Comparison of ENCODE assay signal across 21 cellular contexts in the genomic region with DNA sequence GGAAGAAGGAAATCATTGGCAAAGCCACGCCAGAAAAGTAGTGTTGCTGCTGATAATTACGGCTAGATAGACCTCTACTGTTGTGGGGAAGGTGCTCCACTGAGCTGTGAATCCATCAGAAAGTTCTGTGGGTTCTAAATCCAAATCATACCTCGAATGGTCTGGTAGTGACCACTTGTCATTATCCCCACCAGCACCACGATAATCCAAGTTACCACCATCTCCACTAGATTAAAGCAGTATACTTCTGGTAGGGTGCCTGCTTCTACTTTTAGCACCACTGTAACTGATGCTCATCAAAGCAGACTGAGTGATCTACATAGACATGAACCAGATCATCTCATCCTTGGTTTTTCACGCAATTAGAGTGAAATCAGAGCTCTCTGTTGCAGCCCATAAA.
"Had no signal": no experiment of that assay in that cellular context is flagged by ENCODE, and none has a peak within 500 bp of the region (broad histone marks: within the 10 kb centered on the region; RNA-seq: fewer than 3 reads in every experiment).

No MANE protein-coding gene starts in this region.

- H3K4me1 Mint-ChIP-seq: activated CD8-positive, alpha-beta memory T cell treated with anti-CD3 and anti-CD28 coated beads, Interleukin-2, amount 10 ng/mL, durations not matched to agents 7 days and 5 days; activated naive CD4-positive, alpha-beta T cell treated with anti-CD3 and anti-CD28 coated beads, Interleukin-2, amount 50 U/mL, for 24 hours; stimulated activated memory B cell treated with anti-CD40 and anti-IgM and Interleukin-4, amounts not matched to agents 10 μg/mL and 1 μg/mL and 100 μg/mL, for 72 hours had no signal

- H3K27ac Mint-ChIP-seq: activated CD4-positive, alpha-beta memory T cell treated with anti-CD3 and anti-CD28 coated beads for 36 hours; activated CD8-positive, alpha-beta memory T cell treated with anti-CD3 and anti-CD28 coated beads, Interleukin-2, amount 10 ng/mL, durations not matched to agents 7 days and 5 days; activated naive CD4-positive, alpha-beta T cell treated with anti-CD3 and anti-CD28 coated beads, Interleukin-2, amount 50 U/mL, for 24 hours; natural killer cell; stimulated activated memory B cell treated with anti-CD40 and anti-IgM and Interleukin-4, amounts not matched to agents 10 μg/mL and 1 μg/mL and 100 μg/mL, for 72 hours had no signal

- ATAC-seq: activated CD8-positive, alpha-beta memory T cell treated with anti-CD3 and anti-CD28 coated beads, Interleukin-2, amount 10 ng/mL, durations not matched to agents 7 days and 5 days; activated T-cell treated with anti-CD3 and anti-CD28 coated beads, Interleukin-2, amount 50 U/mL, for 4 hours; left colon; mucosa of descending colon; natural killer cell; stimulated activated memory B cell treated with anti-CD40 and anti-IgM and Interleukin-4, amounts not matched to agents 10 μg/mL and 1 μg/mL and 100 μg/mL, for 72 hours had no signal

- H3K36me3 ChIP-seq: adrenal gland, heart left ventricle, upper lobe of left lung had no signal

- H3K4me1 ChIP-seq: adrenal gland had no signal

- H3K4me3 Mint-ChIP-seq: activated CD4-positive, alpha-beta memory T cell treated with anti-CD3 and anti-CD28 coated beads for 36 hours; activated CD8-positive, alpha-beta memory T cell treated with anti-CD3 and anti-CD28 coated beads, Interleukin-2, amount 10 ng/mL, durations not matched to agents 7 days and 5 days; activated naive CD4-positive, alpha-beta T cell treated with anti-CD3 and anti-CD28 coated beads, Interleukin-2, amount 50 U/mL, for 24 hours; activated T-cell treated with anti-CD3 and anti-CD28 coated beads, Interleukin-2, amount 50 U/mL, for 4 hours; natural killer cell; stimulated activated memory B cell treated with anti-CD40 and anti-IgM and Interleukin-4, amounts not matched to agents 10 μg/mL and 1 μg/mL and 100 μg/mL, for 72 hours had no signal

- H3K27me3 ChIP-seq: adrenal gland, heart left ventricle, upper lobe of left lung had no signal

- H3K36me3 Mint-ChIP-seq: activated CD4-positive, alpha-beta memory T cell treated with anti-CD3 and anti-CD28 coated beads for 36 hours; activated CD8-positive, alpha-beta memory T cell treated with anti-CD3 and anti-CD28 coated beads, Interleukin-2, amount 10 ng/mL, durations not matched to agents 7 days and 5 days; activated naive CD4-positive, alpha-beta T cell treated with anti-CD3 and anti-CD28 coated beads, Interleukin-2, amount 50 U/mL, for 24 hours; natural killer cell; stimulated activated memory B cell treated with anti-CD40 and anti-IgM and Interleukin-4, amounts not matched to agents 10 μg/mL and 1 μg/mL and 100 μg/mL, for 72 hours had no signal

- H3K9me3 Mint-ChIP-seq: activated CD4-positive, alpha-beta memory T cell treated with anti-CD3 and anti-CD28 coated beads for 36 hours; activated naive CD4-positive, alpha-beta T cell treated with anti-CD3 and anti-CD28 coated beads, Interleukin-2, amount 50 U/mL, for 24 hours; activated T-cell treated with anti-CD3 and anti-CD28 coated beads, Interleukin-2, amount 50 U/mL, for 4 hours; natural killer cell; stimulated activated memory B cell treated with anti-CD40 and anti-IgM and Interleukin-4, amounts not matched to agents 10 μg/mL and 1 μg/mL and 100 μg/mL, for 72 hours had no signal

- H3K9me3 ChIP-seq: adrenal gland, heart left ventricle, mucosa of descending colon, upper lobe of left lung had no signal

- DNase-seq: activated CD4-positive, alpha-beta memory T cell treated with anti-CD3 and anti-CD28 coated beads for 36 hours; activated CD8-positive, alpha-beta memory T cell treated with anti-CD3 and anti-CD28 coated beads, Interleukin-2, amount 10 ng/mL, durations not matched to agents 7 days and 5 days; activated effector memory CD4-positive, alpha-beta T cell treated with anti-CD3 and anti-CD28 coated beads, Interleukin-2, amount 50 U/mL, for 16 hours; activated T-cell treated with anti-CD3 and anti-CD28 coated beads, Interleukin-2, amount 50 U/mL, for 4 hours; adrenal gland; effector memory CD4-positive, alpha-beta T cell; foreskin melanocyte; heart left ventricle; left colon; mammary epithelial cell; mucosa of descending colon; natural killer cell; posterior cingulate gyrus; retina; stimulated activated CD4-positive, alpha-beta T cell treated with anti-CD3 and anti-CD28 coated beads, Interleukin-2, amount 100 ng/mL, for 48 hours; substantia nigra; upper lobe of left lung had no signal

- H3K27ac ChIP-seq: adrenal gland, SK-N-MC, upper lobe of left lung, VCaP had no signal

- H3K4me3 ChIP-seq: adrenal gland, heart left ventricle, mucosa of descending colon, SK-N-MC, upper lobe of left lung had no signal
